Comparison of ENCODE assay signal across 22 cellular contexts in genomic region chr11:26572770-26573402, GRCh38. TPM values are rescaled to one million over a fixed set of nuclear protein-coding genes. Genes with fewer than 3 reads are reported as not detected.
DNase-seq lines count a peak whose midpoint lies in the region; ATAC-seq and TF ChIP-seq lines count a peak whose summit lies in the region.
"Had no signal": no experiment of that assay in that cellular context is flagged by ENCODE, and none has a peak within 500 bp of the region (broad histone marks: within the 10 kb centered on the region; RNA-seq: fewer than 3 reads in every experiment).

No MANE protein-coding gene starts in this region.

- H3K36me3 ChIP-seq in lung (ENCODE audit: control insufficient read depth in 2 of 2, insufficient read depth in 2 of 2, low read length in 2 of 2) (no peaks in the 10 kb centered on the region), upper lobe of left lung (no peaks in the 10 kb centered on the region)
- H3K36me3 ChIP-seq: left ventricle myocardium inferior had no signal

- ATAC-seq in lung (ENCODE audit: insufficient read depth, low FRiP score) (peak; percentile 91), upper lobe of left lung (ENCODE audit: low FRiP score in 2 of 2) (peak; percentile 70 to 86)
- ATAC-seq: activated CD8-positive, alpha-beta T cell treated with anti-CD3 and anti-CD28 coated beads, Interleukin-2, amount 10 ng/mL, durations not matched to agents 7 days and 5 days; Right ventricle myocardium inferior; stimulated activated naive CD8-positive, alpha-beta T cell treated with anti-CD3 and anti-CD28 coated beads, Interleukin-15, Interleukin-2, amounts not matched to agents 100 U/mL and 50 U/mL, for 24 hours had no signal

- DNase-seq in NCI-H510A treated with DMSO at 0.1 percent for 48 hours (lab: John Stamatoyannopoulos, UW), result peak; percentile 16
- DNase-seq in NCI-H510A (lab: John Stamatoyannopoulos, UW), result no peak
- DNase-seq in epithelial cell of prostate (ENCODE audit: low read depth, low spot score), result no peak
- DNase-seq in lung (ENCODE audit: low spot score), result no peak
- peak in 1 of 2 donors; percentile 45 for DNase-seq in upper lobe of left lung
- no peak for DNase-seq in T-helper 1 cell
- no peak for DNase-seq in NK-92 (lab: John Stamatoyannopoulos, UW; ENCODE audit: unreplicated experiment)
- DNase-seq in COLO668 (lab: John Stamatoyannopoulos, UW; ENCODE audit: unreplicated experiment), result no peak
- DNase-seq: activated CD8-positive, alpha-beta T cell treated with anti-CD3 and anti-CD28 coated beads, Interleukin-2, amount 10 ng/mL, durations not matched to agents 7 days and 5 days; C1 segment of cervical spinal cord; DND-41; effector memory CD4-positive, alpha-beta T cell; KG1; left ventricle myocardium inferior; NCI-H1048; NCI-H2171 treated with DMSO at 0.1 percent for 48 hours; stimulated activated CD4-positive, alpha-beta T cell treated with anti-CD3 and anti-CD28 coated beads, Interleukin-15, amount 100 ng/mL, for 24 hours; stimulated activated naive CD8-positive, alpha-beta T cell treated with anti-CD3 and anti-CD28 coated beads, Interleukin-15, Interleukin-2, amounts not matched to agents 100 U/mL and 50 U/mL, for 24 hours had no signal

- H3K9me3 ChIP-seq in lung (ENCODE audit: control insufficient read depth in 2 of 2, insufficient read depth in 1 of 2, low read length in 1 of 2) (no peaks in the 10 kb centered on the region), upper lobe of left lung (no peaks in the 10 kb centered on the region)
- H3K9me3 ChIP-seq: left ventricle myocardium inferior had no signal

- H3K27me3 ChIP-seq in lung (ENCODE audit: control insufficient read depth, insufficient read depth), result no peaks in the 10 kb centered on the region
- H3K27me3 ChIP-seq in upper lobe of left lung, result no peaks in the 10 kb centered on the region

- H3K4me1 ChIP-seq in lung (ENCODE audit: control insufficient read depth in 2 of 2, insufficient read depth in 2 of 2, low read length in 2 of 2) (peaks cover 0 to 2% of the 10 kb centered on the region in 2 donors), upper lobe of left lung (no peaks in the 10 kb centered on the region)
- H3K4me1 ChIP-seq: left ventricle myocardium inferior had no signal

- no peak for TF ChIP-seq POLR2A in upper lobe of left lung (IDR thresholded peaks at IDR 0.05)

- H3K27ac ChIP-seq in epithelial cell of prostate (peak overlapping the region; percentile 57), lung (ENCODE audit: low read depth in 1 of 2, low read length in 1 of 2) (peak overlapping the region in 1 of 2 donors; percentile 64), upper lobe of left lung (peak overlapping the region; percentile 50 to 82 (median 65))
- H3K27ac ChIP-seq: left ventricle myocardium inferior had no signal

- 68 to 80% methylated on average over 11 of the region's 11 CpGs for WGBS in lung, 2 donors
- 71 to 74% methylated on average over 11 of the region's 11 CpGs for WGBS in upper lobe of left lung, 2 donors

- H3K4me3 ChIP-seq in lung, result no peak overlapping the region
- H3K4me3 ChIP-seq in upper lobe of left lung, result no peak overlapping the region
- H3K4me3 ChIP-seq: left ventricle myocardium inferior had no signal

- peak in 1 of 4 donors; percentile 60 for TF ChIP-seq EP300 in upper lobe of left lung (IDR thresholded peaks at IDR 0.05)

- TF ChIP-seq CTCF in lung (IDR thresholded peaks at IDR 0.05; ENCODE audit: control extremely low read depth, extremely low read depth), result no peak
- no peak for TF ChIP-seq CTCF in upper lobe of left lung (IDR thresholded peaks at IDR 0.05)

RNA-seq across cellular contexts. Expression of gene MUC15, which starts 0.8 kb away (rescaled TPM):
- total RNA-seq in lung, result 10 to 100 TPM; 10.5 to 12.1 TPM
- 1 to 10 TPM; 4.6 to 6.4 TPM for polyA plus RNA-seq in lung
- 10 to 100 TPM in 3 of 6 donors, 1 to 10 TPM in 3; 3.9 to 64.3 (median 13.3) TPM for total RNA-seq in upper lobe of left lung
- total RNA-seq: activated CD8-positive, alpha-beta T cell treated with anti-CD3 and anti-CD28 coated beads, Interleukin-2, amount 10 ng/mL, durations not matched to agents 7 days and 5 days; activated T-helper 2 cell treated with anti-CD3 and anti-CD28 coated beads, Interferon-gamma antibody, Interleukin-2, Interleukin-4, amounts not matched to agents 10 μg/mL and 5 μg/mL and 100 μg/mL, durations not matched to agents 14 hours and 24 hours and 36 hours; fibroblast of villous mesenchyme; left ventricle myocardium inferior; Right ventricle myocardium inferior; T-helper 1 cell treated with Interleukin-12 subunit alpha and Interleukin-12 subunit beta and Interleukin-4 antibody, amounts not matched to agents 30 ng/mL and 1 ng/mL, for 36 hours had no signal
